Comparison of ENCODE assay signal across 28 cellular contexts in the genomic region with DNA sequence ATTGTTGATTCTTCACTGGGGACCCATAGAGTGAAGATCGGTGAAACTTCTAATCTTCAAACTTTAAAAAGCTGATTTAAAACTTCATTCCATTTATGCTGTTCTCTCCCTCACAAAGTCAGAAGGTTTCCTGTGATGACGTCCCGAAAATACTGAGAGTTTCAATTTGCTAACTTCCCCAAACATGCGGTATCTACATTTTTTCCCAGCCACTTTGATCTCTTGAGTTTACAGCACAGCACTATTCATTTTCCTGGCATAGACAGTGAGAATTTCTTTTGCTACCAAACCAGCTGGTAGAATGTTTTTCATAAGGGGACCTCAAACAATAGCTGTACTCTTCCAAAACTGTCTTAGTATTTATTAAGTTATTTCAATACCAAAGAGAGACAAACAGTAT.
DNase-seq lines count a peak whose midpoint lies in the region; ATAC-seq, FAIRE-seq and TF ChIP-seq lines count a peak whose summit lies in the region.
"Had no signal": no experiment of that assay in that cellular context is flagged by ENCODE, and none has a peak within 500 bp of the region (broad histone marks: within the 10 kb centered on the region; RNA-seq: fewer than 3 reads in every experiment).

No MANE protein-coding gene starts in this region.

- H3K4me1 ChIP-seq in IMR-90 (ENCODE audit: control insufficient read depth, insufficient read depth, low read length) (no peaks in the 10 kb centered on the region), GM12878 (ENCODE audit: control insufficient read depth, insufficient read depth, low read length) (no peaks in the 10 kb centered on the region)
- H3K4me1 ChIP-seq: colonic mucosa, gastrocnemius medialis, HAP-1, SJCRH30 had no signal

- no peak overlapping the region for H3K18ac ChIP-seq in IMR-90 (ENCODE audit: low read depth, low read length)

- H4K8ac ChIP-seq in IMR-90 (ENCODE audit: low read depth in 2 of 2, low read length in 2 of 2): no peak overlapping the region

- H3K56ac ChIP-seq in IMR-90 (ENCODE audit: extremely low read depth, insufficient read depth, low read length): no peak overlapping the region

- H3K79me1 ChIP-seq in IMR-90 (ENCODE audit: low read depth in 1 of 2, low read length in 2 of 2): no peaks in the 10 kb centered on the region

- H4K5ac ChIP-seq in IMR-90 (ENCODE audit: low read depth, low read length): no peak overlapping the region

- intact Hi-C loops in IMR-90 (cut with micrococcal nuclease) (no loop called here), GM12878 (cut with micrococcal nuclease; ENCODE audit: unreplicated experiment) (loop anchor here (1.0 kb wide), 1 partner anchor 148 kb away; no protein-coding TSS in a partner anchor), posterior cingulate gyrus (cut with DNase I) (no loop called here)

- BruUV-seq in IMR-90 (replicated peaks; lab: Mats Ljungman, UMichigan) (no TSS peak), GM12878 (replicated peaks; lab: Mats Ljungman, UMichigan) (no TSS peak)

- no peak overlapping the region for H2BK15ac ChIP-seq in IMR-90 (ENCODE audit: low read depth, low read length)

- H2BK5ac ChIP-seq in IMR-90 (ENCODE audit: low read depth, low read length, poor library complexity, severe bottlenecking): no peak overlapping the region

- H3K27me3 ChIP-seq in IMR-90 (ENCODE audit: control insufficient read depth, insufficient read depth, low read length) (no peaks in the 10 kb centered on the region), GM12878 (replicated peaks in 1 of 2; ENCODE audit: control insufficient read depth in 2 of 2, insufficient read depth in 2 of 2, low read length in 1 of 2) (no peaks in the 10 kb centered on the region; a peak in 1 of 4 replicates)
- H3K27me3 ChIP-seq: cardiac muscle cell, colonic mucosa, gastrocnemius medialis, SJCRH30 had no signal

- H3K14ac ChIP-seq in IMR-90 (replicated peaks; ENCODE audit: low read depth, low read length): no peak overlapping the region

- no peaks in the 10 kb centered on the region for H4K20me1 ChIP-seq in IMR-90 (ENCODE audit: insufficient read depth, low read length)
- H4K20me1 ChIP-seq in GM12878 (ENCODE audit: control insufficient read depth, insufficient read depth): no peaks in the 10 kb centered on the region

- H3K36me3 ChIP-seq in IMR-90 (ENCODE audit: control insufficient read depth, insufficient read depth, low read length) (no peaks in the 10 kb centered on the region), GM12878 (ENCODE audit: control insufficient read depth in 2 of 2, insufficient read depth in 2 of 2, low read length in 1 of 2) (no peaks in the 10 kb centered on the region)
- H3K36me3 ChIP-seq: cardiac muscle cell, colonic mucosa, gastrocnemius medialis, HAP-1, SJCRH30 had no signal

- H3K23ac ChIP-seq in IMR-90 (ENCODE audit: low read depth, low read length): no peak overlapping the region

- H3K4ac ChIP-seq in IMR-90 (ENCODE audit: low read depth, low read length): no peak overlapping the region

- no peak overlapping the region for H2AK9ac ChIP-seq in IMR-90 (replicated peaks; ENCODE audit: low read depth, low read length, poor library complexity)

- H3K4me2 ChIP-seq in IMR-90 (ENCODE audit: low read depth, low read length): no peak overlapping the region; the same call in 1 of the 2 replicates
- H3K4me2 ChIP-seq in GM12878 (ENCODE audit: control insufficient read depth, insufficient read depth): no peak overlapping the region

- 20% methylated on average over 2 of the region's 4 CpGs; no CpG with 5 or more reads in 1 of the 2 experiments for WGBS in IMR-90 (ENCODE audit: extremely low coverage in 2 of 2, insufficient read length in 1 of 2), 2 experiments
- 19% methylated on average over 4 of the region's 4 CpGs for WGBS in GM12878 (ENCODE audit: insufficient coverage, insufficient replicate concordance, low lambda C conversion rate, missing lambda C conversion rate)

- no peak for FAIRE-seq in GM12878 (lab: Jason Lieb, UNC)

- SMC1A ChIA-PET in GM12878 (lab: Charles Lee; ENCODE audit: uncharacterized antibody, unreplicated experiment): interaction anchor here (0.7 to 3.4 kb wide), 7 partner anchors 10 to 63 kb away, joined by 3 to 19 read pairs (median 3); no protein-coding TSS in a partner anchor

- CTCF ChIA-PET in IMR-90 (lab: Yijun Ruan, JAX): no interaction called here
- CTCF ChIA-PET in GM12878 (lab: Yijun Ruan, JAX): interaction anchor here (1.3 kb wide), 1 partner anchor 10 kb away, joined by 3 read pairs; no protein-coding TSS in a partner anchor

- no peak overlapping the region for H2AK5ac ChIP-seq in IMR-90 (ENCODE audit: low read depth, low read length)

- H3K4me3 ChIP-seq in IMR-90 (ENCODE audit: insufficient read depth, low read depth, low read length): no peak overlapping the region
- no peak overlapping the region for H3K4me3 ChIP-seq in GM12878
- H3K4me3 ChIP-seq: cardiac muscle cell, colonic mucosa, gastrocnemius medialis, HAP-1, SJCRH30 had no signal

- TF ChIP-seq RAD21 in IMR-90 (IDR thresholded peaks at IDR 0.05; ENCODE audit: low read length) (no peak), GM12878 (IDR thresholded peaks at IDR 0.05; ENCODE audit: insufficient read depth, low read depth, low read length) (no peak)

- no peak overlapping the region for H4K91ac ChIP-seq in IMR-90 (ENCODE audit: insufficient read depth, low read depth, low read length)

- H3K9me1 ChIP-seq in IMR-90 (ENCODE audit: insufficient read depth, low read length): no peaks in the 10 kb centered on the region

- POLR2A ChIA-PET in IMR-90 (lab: Charles Lee; ENCODE audit: unreplicated experiment) (no interaction called here), GM12878 (lab: Charles Lee) (no interaction called here)

- RAD21 ChIA-PET in GM12878 (lab: Charles Lee; ENCODE audit: unreplicated experiment): interaction anchor here (0.9 to 3.1 kb wide), 4 partner anchors 10 to 64 kb away, joined by 3 to 17 read pairs (median 4); no protein-coding TSS in a partner anchor

- H2AFZ ChIP-seq in IMR-90 (replicated peaks; ENCODE audit: low read length, poor library complexity) (no peak overlapping the region), GM12878 (ENCODE audit: control insufficient read depth, low read depth, low read length) (no peak overlapping the region)

- H3K9me3 ChIP-seq in IMR-90 (ENCODE audit: control insufficient read depth, insufficient read depth, low read length) (no peaks in the 10 kb centered on the region), GM12878 (replicated peaks; ENCODE audit: control insufficient read depth, insufficient read depth, low read length) (no peaks in the 10 kb centered on the region)
- H3K9me3 ChIP-seq: colonic mucosa, gastrocnemius medialis, HAP-1, SJCRH30 had no signal

- H3K27ac ChIP-seq in IMR-90 (ENCODE audit: insufficient read depth, low read length) (no peak overlapping the region), GM12878 (ENCODE audit: control insufficient read depth, insufficient read depth) (no peak overlapping the region)
- H3K27ac ChIP-seq: C4-2B, cardiac muscle cell, colonic mucosa, gastrocnemius medialis, SJCRH30 had no signal

- no peak for TF ChIP-seq CTCF in IMR-90 (conservative IDR thresholded peaks at IDR 0.05; ENCODE audit: low read depth, low read length)
- TF ChIP-seq CTCF in GM12878 (IDR thresholded peaks at IDR 0.05 in 2 of 3, conservative IDR thresholded peaks at IDR 0.05 in 1 of 3; ENCODE audit: control insufficient read depth in 2 of 3, extremely low read depth in 1 of 3, insufficient read depth in 1 of 3, low read depth in 3 of 3, low read length in 3 of 3): no peak

- peak; percentile 47 to 60; a peak in 2 of 4 replicates for TF ChIP-seq EP300 in GM12878 (IDR thresholded peaks at IDR 0.05; ENCODE audit: borderline replicate concordance in 1 of 2, control insufficient read depth in 1 of 2, low read depth in 2 of 2, low read length in 2 of 2)

- dilution Hi-C loops in IMR-90 (cut with HindIII; ENCODE audit: low sequenced_read_pairs, unreplicated experiment): no loop called here

- H3K9ac ChIP-seq in IMR-90 (ENCODE audit: low read depth, low read length) (no peak overlapping the region), GM12878 (ENCODE audit: control insufficient read depth, insufficient read depth, low read length) (no peak overlapping the region)

- H3K79me2 ChIP-seq in GM12878 (ENCODE audit: control insufficient read depth, insufficient read depth, low read length): no peaks in the 10 kb centered on the region

- TF ChIP-seq POLR2A in IMR-90 (IDR thresholded peaks at IDR 0.05; ENCODE audit: low read depth, low read length): no peak
- TF ChIP-seq POLR2A in GM12878 (IDR thresholded peaks at IDR 0.05; ENCODE audit: low read depth, low read length): no peak

- in situ Hi-C loops in IMR-90 (cut with MboI; ENCODE audit: low sequenced_read_pairs): no loop called here
- in situ Hi-C loops in GM12878 (cut with MboI): no loop called here

- DNase-seq in IMR-90 (peak; percentile 53), GM12878 (ENCODE audit: low read depth, low spot score) (peak; percentile 34), midbrain (lab: John Stamatoyannopoulos, UW) (peak; percentile 19), posterior cingulate gyrus (no peak)
- DNase-seq: activated CD4-positive, alpha-beta T cell treated with anti-CD3 and anti-CD28 coated beads for 1 hour; activated CD8-positive, alpha-beta T cell treated with anti-CD3 and anti-CD28 coated beads, Interleukin-2, amount 10 ng/mL, durations not matched to agents 7 days and 5 days; amygdala; colonic mucosa; DND-41; effector CD8-positive, alpha-beta T cell; gastrocnemius medialis; hippocampal formation; immature natural killer cell; left colon; NCI-H1105; NCI-H187 treated with DMSO at 0.1 percent for 48 hours; NCI-H526 treated with DMSO at 0.1 percent for 48 hours; SJCRH30; stimulated activated naive B cell treated with anti-CD40 and anti-IgM and Interleukin-4, amounts not matched to agents 10 μg/mL and 1 μg/mL and 100 μg/mL, for 72 hours; T-helper 1 cell had no signal

- H2BK20ac ChIP-seq in IMR-90 (ENCODE audit: low read depth, low read length): no peak overlapping the region

- ATAC-seq in GM18870 (IDR thresholded peaks at IDR 0.05; ENCODE audit: unreplicated experiment): peak; percentile 43
- peak; percentile 32; the same call in 1 of the 2 replicates for ATAC-seq in IMR-90 (ENCODE audit: low read depth)
- peak; percentile 87 for ATAC-seq in GM12878
- no peak for ATAC-seq in SK-N-SH treated with all-trans-retinoic acid at 6 μM for 48 hours
- ATAC-seq in GM21423 (IDR thresholded peaks at IDR 0.05; ENCODE audit: unreplicated experiment): no peak
- ATAC-seq in HG03342 (IDR thresholded peaks at IDR 0.05; ENCODE audit: unreplicated experiment): no peak
- ATAC-seq: activated CD8-positive, alpha-beta T cell treated with anti-CD3 and anti-CD28 coated beads, Interleukin-2, amount 10 ng/mL, durations not matched to agents 7 days and 5 days; gastrocnemius medialis; left colon; sciatic nerve; stimulated activated naive B cell treated with anti-CD40 and anti-IgM and Interleukin-4, amounts not matched to agents 10 μg/mL and 1 μg/mL and 100 μg/mL, for 72 hours had no signal

- H2BK120ac ChIP-seq in IMR-90 (ENCODE audit: low read depth, low read length): no peak overlapping the region

TF ChIP-seq in IMR-90, 13 proteins besides CTCF, POLR2A, EP300 and RAD21 (continues in another document):
- no peak for TF ChIP-seq CEBPB (IDR thresholded peaks at IDR 0.05; ENCODE audit: low read depth, low read length)

TF ChIP-seq in SK-N-SH treated with all-trans-retinoic acid at 6 μM for 48 hours, 23 proteins besides CTCF, POLR2A, EP300 and RAD21 (continues in another document):
- no peak for TF ChIP-seq SNAI2 (CRISPR knock-in tag; IDR thresholded peaks at IDR 0.05)

Comparison
In these comparisons a context has a peak if more than half of its experiments do, and no peak if none do; other contexts are left out.
1. ATAC-seq: peak in GM18870 (single experiment), IMR-90 (single experiment) and GM12878 (single experiment); none in SK-N-SH treated with all-trans-retinoic acid at 6 μM for 48 hours (single experiment), GM21423 (single experiment) and HG03342 (single experiment).
2. DNase-seq: peak in IMR-90 (single experiment), GM12878 (single experiment) and midbrain (single experiment); none in posterior cingulate gyrus (0 of 10).